In the genomic region with DNA sequence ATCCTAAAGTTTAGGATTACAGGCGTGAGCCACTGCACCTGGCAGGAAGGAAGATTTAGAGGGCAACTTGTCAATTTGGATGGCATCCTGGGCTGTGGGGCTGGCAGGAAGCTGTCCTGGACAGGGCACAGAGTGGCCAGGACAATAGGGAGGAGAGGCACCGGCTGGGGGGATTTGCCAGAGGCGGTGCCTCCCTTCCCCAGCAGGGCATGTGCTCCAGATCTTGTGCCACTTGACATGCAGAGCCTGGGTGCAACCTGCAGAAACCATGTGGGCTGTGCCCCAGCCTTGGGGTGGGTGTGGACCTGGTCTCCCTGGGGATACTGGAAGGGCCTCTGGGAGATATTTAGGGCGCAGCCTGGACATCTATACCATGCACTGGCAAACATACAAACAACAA, we compare ENCODE assay signal across 7 cellular contexts. TPM values are rescaled to one million over a fixed set of nuclear protein-coding genes. Genes with fewer than 3 reads are reported as not detected.
A peak's percentile ranks its signal among the peaks of the same experiment; 100 is the strongest.
DNase-seq lines count a peak whose midpoint lies in the region; ATAC-seq lines count a peak whose summit lies in the region.

No MANE protein-coding gene starts in this region.

- no peak for DNase-seq in NOMO-1 treated with dmso at 0.1 percent for 144 hours (lab: John Stamatoyannopoulos, UW; ENCODE audit: unreplicated experiment)
- no peak for DNase-seq in activated naive CD4-positive, alpha-beta T cell treated with Interleukin-2 at 50 U/mL for 16 hours

- peaks cover 15% of the 10 kb centered on the region for H3K4me1 Mint-ChIP-seq in activated naive CD8-positive, alpha-beta T cell (ENCODE audit: low read depth)

- H3K36me3 Mint-ChIP-seq in activated naive CD8-positive, alpha-beta T cell: peaks cover 5% of the 10 kb centered on the region

- H3K27ac Mint-ChIP-seq in activated naive CD8-positive, alpha-beta T cell: peak overlapping the region; percentile 100

- H3K4me1 ChIP-seq in thymus (ENCODE audit: control insufficient read depth, insufficient read depth, low read length): no peaks in the 10 kb centered on the region

- no peak overlapping the region for H3K4me3 ChIP-seq in thymus (ENCODE audit: low read length)

- peaks cover 4% of the 10 kb centered on the region for H3K9me3 Mint-ChIP-seq in activated naive CD8-positive, alpha-beta T cell (ENCODE audit: low read depth)

- H3K27me3 ChIP-seq in layer of hippocampus (ENCODE audit: control insufficient read depth, insufficient read depth, low read length) (no peaks in the 10 kb centered on the region), thymus (ENCODE audit: control insufficient read depth, insufficient read depth) (no peaks in the 10 kb centered on the region)

- WGBS in thymus: 97% methylated on average over 4 of the region's 4 CpGs

- H3K27ac ChIP-seq in layer of hippocampus (ENCODE audit: low read depth, low read length): peak overlapping the region; percentile 96
- H3K27ac ChIP-seq in thymus (ENCODE audit: low read depth): peak overlapping the region; percentile 52

- peak; percentile 20 for ATAC-seq in HG03432 (IDR thresholded peaks at IDR 0.05; ENCODE audit: unreplicated experiment)
- ATAC-seq in GM18873 (IDR thresholded peaks at IDR 0.05; ENCODE audit: low FRiP score, unreplicated experiment): no peak

- H3K36me3 ChIP-seq in thymus (ENCODE audit: control insufficient read depth, insufficient read depth): no peaks in the 10 kb centered on the region

- no peak overlapping the region for H3K4me3 Mint-ChIP-seq in activated naive CD8-positive, alpha-beta T cell

- no peaks in the 10 kb centered on the region for H3K9me3 ChIP-seq in thymus (ENCODE audit: control insufficient read depth)

- no peaks in the 10 kb centered on the region for H3K27me3 Mint-ChIP-seq in activated naive CD8-positive, alpha-beta T cell

RNA-seq across cellular contexts. Expression of a gene that starts 58.6 kb away (rescaled TPM):
- 12,119 TPM for polyA plus RNA-seq in thymus
